ENCODE assay signal across 8 cellular contexts in genomic region chr12:51590347-51591019, GRCh38. TPM values are rescaled to one million over a fixed set of nuclear protein-coding genes. Genes with fewer than 3 reads are reported as not detected.
DNase-seq lines count a peak whose midpoint lies in the region; ATAC-seq and TF ChIP-seq lines count a peak whose summit lies in the region.

No MANE protein-coding gene starts in this region.

- no peaks in the 10 kb centered on the region for H3K9me3 Mint-ChIP-seq in activated naive CD4-positive, alpha-beta T cell treated with anti-CD3 and anti-CD28 coated beads, Interleukin-2, amount 50 U/mL, for 72 hours
- no peaks in the 10 kb centered on the region for H3K9me3 Mint-ChIP-seq in progenitor cell of endocrine pancreas (ENCODE audit: low read depth)

- 3 to 19% (median 4%) methylated on average over 11 to 68 of the region's 68 CpGs for WGBS in heart left ventricle, 4 donors

- ATAC-seq in GM21529 (IDR thresholded peaks at IDR 0.05; ENCODE audit: unreplicated experiment) (peak; percentile 82), heart left ventricle (peak in 3 of 4 donors; percentile 67 to 78 (median 71)), upper lobe of right lung (peak; percentile 93)
- peak; percentile 92 to 93 for ATAC-seq in activated naive CD4-positive, alpha-beta T cell treated with anti-CD3 and anti-CD28 coated beads, Interleukin-2, amount 50 U/mL, for 72 hours

- H3K27me3 Mint-ChIP-seq in progenitor cell of endocrine pancreas = peaks cover 33% of the 10 kb centered on the region

- H3K36me3 Mint-ChIP-seq in activated naive CD4-positive, alpha-beta T cell treated with anti-CD3 and anti-CD28 coated beads, Interleukin-2, amount 50 U/mL, for 72 hours = peaks cover 0 to 5% of the 10 kb centered on the region in 2 donors
- H3K36me3 Mint-ChIP-seq in progenitor cell of endocrine pancreas (ENCODE audit: insufficient read depth) = no peaks in the 10 kb centered on the region

- H3K4me3 ChIP-seq in SJSA1 (peak overlapping the region; percentile 79), heart left ventricle (peak overlapping the region in 11 of 12 donors; percentile 26 to 67 (median 50)), upper lobe of right lung (peak overlapping the region; percentile 39)

- H3K27ac Mint-ChIP-seq in activated naive CD4-positive, alpha-beta T cell treated with anti-CD3 and anti-CD28 coated beads, Interleukin-2, amount 50 U/mL, for 72 hours = peak overlapping the region; percentile 52 to 78
- H3K27ac Mint-ChIP-seq in progenitor cell of endocrine pancreas = peak overlapping the region; percentile 34

- TF ChIP-seq POLR2A in heart left ventricle (IDR thresholded peaks at IDR 0.05) = no peak

- DNase-seq in CMK (ENCODE audit: low read depth) (peak; percentile 49), M059J (ENCODE audit: low read depth) (peak; percentile 70), SJSA1 (ENCODE audit: low read depth in 1 of 2, low spot score in 2 of 2) (peak; percentile 70 to 71), heart left ventricle (peak; percentile 39 to 76 (median 43)), progenitor cell of endocrine pancreas (ENCODE audit: low spot score, unreplicated experiment) (peak; percentile 88), upper lobe of right lung (peak; percentile 83)
- DNase-seq in activated naive CD4-positive, alpha-beta T cell treated with anti-CD3 and anti-CD28 coated beads, Interleukin-2, amount 50 U/mL, for 72 hours (ENCODE audit: low spot score in 2 of 2) = peak; percentile 78 to 86

- H3K27me3 ChIP-seq in SJSA1 (replicated peaks) = no peaks in the 10 kb centered on the region
- peaks cover 0 to 49% (median 8%) of the 10 kb centered on the region in 9 donors for H3K27me3 ChIP-seq in heart left ventricle
- H3K27me3 ChIP-seq in upper lobe of right lung = peaks cover 22% of the 10 kb centered on the region

- H3K4me1 Mint-ChIP-seq in progenitor cell of endocrine pancreas (ENCODE audit: low read depth) = peaks cover 3% of the 10 kb centered on the region

- H3K36me3 ChIP-seq in SJSA1 (no peaks in the 10 kb centered on the region), heart left ventricle (no peaks in the 10 kb centered on the region), upper lobe of right lung (no peaks in the 10 kb centered on the region)

- H3K4me3 Mint-ChIP-seq in progenitor cell of endocrine pancreas (ENCODE audit: low read depth) = peak overlapping the region; percentile 84

- H3K27ac ChIP-seq in SJSA1 (no peak overlapping the region), heart left ventricle (no peak overlapping the region), upper lobe of right lung (no peak overlapping the region)

- intact Hi-C loops in heart left ventricle (cut with DNase I) (no loop called here), upper lobe of right lung (cut with DNase I) (no loop called here)

- H3K4me1 ChIP-seq in SJSA1 (replicated peaks) = peaks cover 11% of the 10 kb centered on the region; the same call in 1 of the 2 replicates
- peaks cover 0 to 16% (median 4%) of the 10 kb centered on the region in 12 donors for H3K4me1 ChIP-seq in heart left ventricle
- H3K4me1 ChIP-seq in upper lobe of right lung = peaks cover 8% of the 10 kb centered on the region

- H3K9me3 ChIP-seq in SJSA1 (replicated peaks) = no peaks in the 10 kb centered on the region
- no peaks in the 10 kb centered on the region for H3K9me3 ChIP-seq in heart left ventricle
- H3K9me3 ChIP-seq in upper lobe of right lung = no peaks in the 10 kb centered on the region

- TF ChIP-seq CTCF in heart left ventricle (IDR thresholded peaks at IDR 0.05) (peak in 11 of 12 donors; percentile 14 to 66 (median 42)), progenitor cell of endocrine pancreas (IDR thresholded peaks at IDR 0.05; ENCODE audit: unreplicated experiment) (peak; percentile 84), upper lobe of right lung (IDR thresholded peaks at IDR 0.05) (peak; percentile 45)

RNA-seq across cellular contexts. Expression of gene SCN8A, which starts 0.6 kb away (rescaled TPM):
- 2.7 and 6.4 TPM in 2 replicates for total RNA-seq in M059J (2014; rRNA removed; shearing (Covaris generic))
- total RNA-seq in SJSA1 (2014; rRNA removed; shearing (Covaris generic)) = 1.4 and 4.3 TPM in 2 replicates
- total RNA-seq in activated naive CD4-positive, alpha-beta T cell treated with anti-CD3 and anti-CD28 coated beads, Interleukin-2, amount 50 U/mL, for 72 hours = 1 to 10 TPM in 1 of 2 donors, under 1 TPM in 1; 0.84 to 1.5 TPM
- total RNA-seq in heart left ventricle = under 1 TPM; 0.17 to 0.97 (median 0.35) TPM
- polyA plus RNA-seq in heart left ventricle = under 1 TPM; 0.17 to 0.19 TPM
- 8.1 and 9.8 TPM in 2 replicates for total RNA-seq in progenitor cell of endocrine pancreas
- total RNA-seq in upper lobe of right lung = 1.1 TPM
